In the genomic region with DNA sequence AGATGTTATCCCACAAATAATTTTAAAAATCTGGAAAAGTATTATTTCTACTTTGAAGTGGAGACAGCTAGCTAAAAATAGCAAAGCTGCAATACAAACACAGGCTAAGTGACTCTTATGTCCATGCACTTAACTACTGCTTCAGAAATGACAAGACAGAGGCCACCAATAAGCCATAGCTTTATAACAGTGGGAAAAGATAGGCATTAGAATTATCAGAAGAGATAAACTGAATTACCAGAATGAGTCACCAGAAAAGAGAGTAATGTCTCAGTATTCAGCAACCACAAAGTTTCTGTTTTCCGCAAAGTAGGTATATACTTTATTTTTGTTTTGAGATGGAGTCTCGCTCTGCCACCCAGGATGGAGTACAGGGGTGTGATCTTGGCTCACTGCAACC, we compare ENCODE assay signal across 15 cellular contexts. TPM values are rescaled to one million over a fixed set of nuclear protein-coding genes. Genes with fewer than 3 reads are reported as not detected.
DNase-seq lines count a peak whose midpoint lies in the region; ATAC-seq and TF ChIP-seq lines count a peak whose summit lies in the region.
"Had no signal": no experiment of that assay in that cellular context is flagged by ENCODE, and none has a peak within 500 bp of the region (broad histone marks: within the 10 kb centered on the region; RNA-seq: fewer than 3 reads in every experiment).

No MANE protein-coding gene starts in this region.

- intact Hi-C loops in CD8-positive, alpha-beta T cell (cut with DNase I, micrococcal nuclease), result no loop called here
- intact Hi-C loops in heart left ventricle (cut with DNase I), result no loop called here

- no peak overlapping the region for H3K27ac ChIP-seq in CD8-positive, alpha-beta T cell (ENCODE audit: low read depth, low read length)
- H3K27ac ChIP-seq in heart left ventricle, result peak overlapping the region in 1 of 12 donors; percentile 3
- H3K27ac ChIP-seq: BLaER1, KMS-11 had no signal

- CTCF ChIA-PET in CD8-positive, alpha-beta T cell (lab: Charles Lee), result no interaction called here

- peaks cover 49% of the 10 kb centered on the region for H3K36me3 ChIP-seq in CD8-positive, alpha-beta T cell (ENCODE audit: insufficient read depth, low read length)
- H3K36me3 ChIP-seq in heart left ventricle, result peaks cover 0 to 98% (median 73%) of the 10 kb centered on the region in 9 donors

- TF ChIP-seq POLR2A in heart left ventricle (IDR thresholded peaks at IDR 0.05), result no peak

- H3K4me3 Mint-ChIP-seq in CD8-positive, alpha-beta T cell, result no peak overlapping the region
- H3K4me3 Mint-ChIP-seq: nephron had no signal

- H3K9me3 Mint-ChIP-seq in CD8-positive, alpha-beta T cell, result no peaks in the 10 kb centered on the region
- H3K9me3 Mint-ChIP-seq: nephron had no signal

- H3K4me1 Mint-ChIP-seq in CD8-positive, alpha-beta T cell (ENCODE audit: low read depth), result peaks cover 61% of the 10 kb centered on the region
- H3K4me1 Mint-ChIP-seq: nephron had no signal

- H3K4me1 ChIP-seq in CD8-positive, alpha-beta T cell (ENCODE audit: insufficient read depth, low read length), result peaks cover 25% of the 10 kb centered on the region
- H3K4me1 ChIP-seq in heart left ventricle, result peaks cover 0 to 41% (median 15%) of the 10 kb centered on the region in 12 donors
- H3K4me1 ChIP-seq: BLaER1 had no signal

- H3K27ac Mint-ChIP-seq in CD8-positive, alpha-beta T cell, result peak overlapping the region; percentile 41
- H3K27ac Mint-ChIP-seq: nephron had no signal

- WGBS in heart left ventricle, 4 donors, result 92 to 97% (median 95%) methylated on average over 2 of the region's 2 CpGs

- no peaks in the 10 kb centered on the region for H3K27me3 Mint-ChIP-seq in CD8-positive, alpha-beta T cell (ENCODE audit: low read depth)

- ATAC-seq in CD8-positive, alpha-beta T cell, result peak; percentile 31
- ATAC-seq in GM18520 (IDR thresholded peaks at IDR 0.05; ENCODE audit: unreplicated experiment) (peak; percentile 42), HG03066 (IDR thresholded peaks at IDR 0.05; ENCODE audit: low read depth, unreplicated experiment) (peak; percentile 59), heart left ventricle (peak in 3 of 4 donors; percentile 56 to 64 (median 60)), HG03520 (IDR thresholded peaks at IDR 0.05; ENCODE audit: unreplicated experiment) (no peak)
- ATAC-seq: left colon had no signal

- H3K4me3 ChIP-seq in CD8-positive, alpha-beta T cell (ENCODE audit: low read depth, low read length), result no peak overlapping the region
- no peak overlapping the region for H3K4me3 ChIP-seq in heart left ventricle
- H3K4me3 ChIP-seq: BLaER1, heart right ventricle had no signal

- no peaks in the 10 kb centered on the region for H3K9me3 ChIP-seq in CD8-positive, alpha-beta T cell (ENCODE audit: low read length)
- H3K9me3 ChIP-seq in heart left ventricle, result no peaks in the 10 kb centered on the region
- H3K9me3 ChIP-seq: heart right ventricle had no signal

- H3K27me3 ChIP-seq in CD8-positive, alpha-beta T cell (ENCODE audit: insufficient read depth, low read length), result no peaks in the 10 kb centered on the region
- no peaks in the 10 kb centered on the region for H3K27me3 ChIP-seq in heart left ventricle
- H3K27me3 ChIP-seq: BLaER1, heart right ventricle had no signal

- DNase-seq in CD8-positive, alpha-beta T cell, result no peak
- no peak for DNase-seq in heart left ventricle
- DNase-seq in RKO (ENCODE audit: low spot score), result no peak
- DNase-seq in NCI-H1694 treated with DMSO at 0.1 percent for 48 hours (lab: John Stamatoyannopoulos, UW), result no peak
- DNase-seq in NCI-H2107 (lab: John Stamatoyannopoulos, UW), result no peak
- DNase-seq: erythroblast, heart right ventricle, left colon, NCI-H526 treated with DMSO at 0.1 percent for 48 hours had no signal

- peaks cover 76% of the 10 kb centered on the region for H3K36me3 Mint-ChIP-seq in CD8-positive, alpha-beta T cell

- no peak for TF ChIP-seq CTCF in CD8-positive, alpha-beta T cell (IDR thresholded peaks at IDR 0.05)
- TF ChIP-seq CTCF in heart left ventricle (IDR thresholded peaks at IDR 0.05), result no peak

- POLR2A ChIA-PET in CD8-positive, alpha-beta T cell (lab: Charles Lee), result interaction anchor here (1.7 to 2.1 kb wide), 2 partner anchors 16 to 17 kb away, joined by 6 to 8 read pairs; a partner anchor contains a TSS

RNA-seq across cellular contexts. Expression of a gene that starts 17.1 kb away (rescaled TPM):
- 10 to 100 TPM; 23.3 to 23.4 TPM for total RNA-seq in CD8-positive, alpha-beta T cell
- 10 to 100 TPM; 12.3 to 19.1 (median 15.9) TPM for total RNA-seq in heart left ventricle
- polyA plus RNA-seq in heart left ventricle, result 10 to 100 TPM; 11.8 to 18.2 TPM

RNA-seq across cellular contexts. Expression of a gene that starts 17.9 kb away (rescaled TPM):
- 10 to 100 TPM; 91.3 to 97.0 TPM for total RNA-seq in CD8-positive, alpha-beta T cell
- 10 to 100 TPM; 27.5 to 50.0 (median 32.1) TPM for total RNA-seq in heart left ventricle
- polyA plus RNA-seq in heart left ventricle, result 10 to 100 TPM; 11.8 to 27.2 TPM
